In the genomic region with DNA sequence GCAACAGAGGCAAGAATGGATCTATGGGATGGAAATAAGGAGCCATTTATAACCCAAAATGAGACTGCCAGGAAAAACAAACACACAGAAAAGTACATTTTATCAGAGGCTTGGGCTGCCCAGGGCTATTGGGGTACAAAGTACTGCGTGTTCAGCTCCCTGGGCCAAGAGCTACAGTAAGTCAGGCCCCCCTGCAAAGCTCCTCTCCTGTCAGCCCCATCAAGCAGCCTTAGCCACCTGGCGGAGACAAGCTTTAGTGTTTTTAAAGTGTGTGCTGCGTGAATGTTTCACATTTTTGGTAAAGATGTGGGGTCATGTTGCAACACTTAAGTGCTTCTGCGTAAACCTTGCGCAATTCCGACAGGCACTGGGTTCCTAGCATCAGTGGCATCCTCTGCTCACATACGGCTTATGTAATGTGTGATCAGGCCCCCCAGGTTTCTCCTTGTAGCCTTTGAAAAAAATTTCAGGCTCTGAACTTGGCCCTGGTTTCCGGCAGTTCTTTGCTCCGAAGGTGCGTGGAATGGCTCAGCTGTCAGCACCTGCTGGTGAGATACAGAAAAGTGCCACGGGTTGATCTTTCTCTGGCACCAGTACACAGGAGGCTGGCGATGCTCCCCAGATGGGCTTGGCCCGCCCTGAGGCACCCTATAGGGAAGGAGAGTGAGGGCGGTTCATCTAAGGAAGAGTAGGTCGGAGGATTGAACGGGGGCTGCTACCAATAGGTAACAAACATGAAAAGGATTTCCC, we compare ENCODE assay signal across 8 cellular contexts.
DNase-seq lines count a peak whose midpoint lies in the region; ATAC-seq and TF ChIP-seq lines count a peak whose summit lies in the region.

No MANE protein-coding gene starts in this region.

- TF ChIP-seq CTCF in WI38 (IDR thresholded peaks at IDR 0.05; ENCODE audit: low read depth, low read length) (peak; percentile 41), thoracic aorta (IDR thresholded peaks at IDR 0.05) (peak; percentile 72), PC-3 (conservative IDR thresholded peaks at IDR 0.05; ENCODE audit: low read depth, low read length) (no peak)

- DNase-seq in Karpas-422 (peak; percentile 44), iPS-NIHi7 (ENCODE audit: extremely low spot score) (peak; percentile 41), thoracic aorta (ENCODE audit: low spot score) (peak; percentile 60), activated gamma-delta T cell (lab: John Stamatoyannopoulos, UW) (no peak), PC-3 (no peak), NCI-H446 treated with DMSO at 0.1 percent for 48 hours (lab: John Stamatoyannopoulos, UW) (no peak)

- ATAC-seq in thoracic aorta (ENCODE audit: insufficient number of reproducible peaks, low FRiP score, low read depth) (peak; percentile 70), PC-3 (no peak), HG03354 (IDR thresholded peaks at IDR 0.05; ENCODE audit: poor library complexity, severe bottlenecking, unreplicated experiment) (no peak)

- no peak overlapping the region for H3K9ac ChIP-seq in Karpas-422 (ENCODE audit: low read length)
- no peak overlapping the region for H3K9ac ChIP-seq in PC-3 (ENCODE audit: low read length)

- CTCF ChIA-PET in PC-3 (lab: Charles Lee), result no interaction called here

- no peak overlapping the region for H3K4me3 ChIP-seq in Karpas-422 (ENCODE audit: low read length)
- H3K4me3 ChIP-seq in WI38 (ENCODE audit: low read depth, low read length), result no peak overlapping the region
- peak overlapping the region; percentile 11 for H3K4me3 ChIP-seq in thoracic aorta
- no peak overlapping the region for H3K4me3 ChIP-seq in PC-3 (ENCODE audit: low read length)

- H3K4me2 ChIP-seq in Karpas-422 (ENCODE audit: low read depth, low read length, poor library complexity, severe bottlenecking) (no peak overlapping the region), PC-3 (ENCODE audit: low read length) (no peak overlapping the region)

- H3K36me3 ChIP-seq in Karpas-422 (ENCODE audit: insufficient read depth, low read length) (no peaks in the 10 kb centered on the region), thoracic aorta (no peaks in the 10 kb centered on the region), PC-3 (ENCODE audit: low read depth, low read length) (no peaks in the 10 kb centered on the region)

- H4K20me1 ChIP-seq in Karpas-422 (ENCODE audit: insufficient read depth, low read depth, low read length) (no peaks in the 10 kb centered on the region), PC-3 (ENCODE audit: low read length) (no peaks in the 10 kb centered on the region)

- POLR2A ChIA-PET in PC-3 (lab: Charles Lee; ENCODE audit: unreplicated experiment), result no interaction called here

- no peaks in the 10 kb centered on the region for H3K4me1 ChIP-seq in Karpas-422 (ENCODE audit: low read length)
- H3K4me1 ChIP-seq in thoracic aorta (ENCODE audit: control insufficient read depth in 1 of 2, low read depth in 2 of 2), result peaks cover 21 to 45% of the 10 kb centered on the region in 2 donors
- no peaks in the 10 kb centered on the region for H3K4me1 ChIP-seq in PC-3 (ENCODE audit: insufficient read depth, low read length)

- H2AFZ ChIP-seq in Karpas-422 (ENCODE audit: low read length) (no peak overlapping the region), PC-3 (ENCODE audit: low read length) (no peak overlapping the region)

- H3F3A ChIP-seq in PC-3 (ENCODE audit: low read length, unreplicated experiment), result no peaks in the 10 kb centered on the region

- H3K9me2 ChIP-seq in Karpas-422 (replicated peaks; ENCODE audit: insufficient read depth, low read length) (no peaks in the 10 kb centered on the region), PC-3 (replicated peaks; ENCODE audit: low read length) (no peaks in the 10 kb centered on the region)

- no TSS peak for BruUV-seq in PC-3 (replicated peaks; lab: Mats Ljungman, UMichigan)

- H3K79me2 ChIP-seq in Karpas-422 (ENCODE audit: low read length) (no peaks in the 10 kb centered on the region), PC-3 (ENCODE audit: low read length) (no peaks in the 10 kb centered on the region)

- H3K27me3 ChIP-seq in Karpas-422 (ENCODE audit: low read length) (no peaks in the 10 kb centered on the region), thoracic aorta (replicated peaks; ENCODE audit: insufficient read depth) (no peaks in the 10 kb centered on the region), PC-3 (ENCODE audit: low read length) (no peaks in the 10 kb centered on the region)

- H3K27ac ChIP-seq in Karpas-422 (ENCODE audit: low read length) (no peak overlapping the region), thoracic aorta (peak overlapping the region; percentile 61 to 75), PC-3 (ENCODE audit: low read length) (no peak overlapping the region)

- no peaks in the 10 kb centered on the region for H3K9me3 ChIP-seq in Karpas-422 (ENCODE audit: low read length)
- no peaks in the 10 kb centered on the region for H3K9me3 ChIP-seq in thoracic aorta
- no peaks in the 10 kb centered on the region for H3K9me3 ChIP-seq in PC-3 (ENCODE audit: low read length)

- intact Hi-C loops in PC-3 (cut with micrococcal nuclease), result no loop called here

Comparison
In these comparisons a context has a peak if more than half of its experiments do, and no peak if none do; other contexts are left out.
1. DNase-seq: peak in Karpas-422 (single experiment), iPS-NIHi7 (single experiment) and thoracic aorta (single experiment); none in activated gamma-delta T cell (single experiment), PC-3 (single experiment) and NCI-H446 treated with DMSO at 0.1 percent for 48 hours (single experiment).
2. H3K27ac ChIP-seq: peak in thoracic aorta (2 of 2); none in Karpas-422 (single experiment) and PC-3 (single experiment).